In the genomic region with DNA sequence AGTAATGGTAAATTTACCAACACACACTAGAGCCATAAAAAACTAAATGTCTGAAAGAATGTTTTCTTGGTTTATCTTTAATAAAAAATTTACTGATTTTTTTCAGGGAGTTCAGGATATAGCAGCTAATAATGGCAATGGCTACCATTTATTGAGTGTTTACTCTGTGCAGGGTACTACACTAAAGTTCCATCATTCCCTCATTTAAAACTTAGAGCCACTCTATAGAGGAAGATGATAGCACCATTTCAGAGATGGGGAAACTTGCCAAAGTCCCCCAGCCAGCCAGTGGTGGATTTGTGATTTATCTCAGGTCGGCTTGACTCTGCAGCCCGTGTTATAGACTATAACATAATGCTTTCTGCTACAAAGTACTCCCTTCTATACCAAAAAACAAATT, we compare ENCODE assay signal across 28 cellular contexts.
"Had no signal": no experiment of that assay in that cellular context is flagged by ENCODE, and none has a peak within 500 bp of the region (broad histone marks: within the 10 kb centered on the region; RNA-seq: fewer than 3 reads in every experiment).

No MANE protein-coding gene starts in this region.

- H3K4me1 Mint-ChIP-seq: activated CD4-positive, alpha-beta T cell treated with anti-CD3 and anti-CD28 coated beads, Interleukin-2, amount 10 ng/mL, durations not matched to agents 7 days and 5 days; central memory CD8-positive, alpha-beta T cell had no signal

- H3K4me3 Mint-ChIP-seq: activated CD4-positive, alpha-beta T cell treated with anti-CD3 and anti-CD28 coated beads, Interleukin-2, amount 10 ng/mL, durations not matched to agents 7 days and 5 days; activated CD8-positive, alpha-beta T cell treated with anti-CD3 and anti-CD28 coated beads for 36 hours; activated naive CD4-positive, alpha-beta T cell treated with anti-CD3 and anti-CD28 coated beads, Interleukin-2, amount 50 U/mL, for 24 hours; activated naive CD8-positive, alpha-beta T cell treated with anti-CD3 and anti-CD28 coated beads, Interleukin-2, amount 50 U/mL, for 24 hours; central memory CD8-positive, alpha-beta T cell; naive B cell; nephron progenitor cell; T-helper 17 cell had no signal

- H3K27ac Mint-ChIP-seq: activated CD4-positive, alpha-beta T cell treated with anti-CD3 and anti-CD28 coated beads, Interleukin-2, amount 10 ng/mL, durations not matched to agents 7 days and 5 days; activated CD8-positive, alpha-beta T cell treated with anti-CD3 and anti-CD28 coated beads for 36 hours; activated naive CD4-positive, alpha-beta T cell treated with anti-CD3 and anti-CD28 coated beads, Interleukin-2, amount 50 U/mL, for 24 hours; activated naive CD8-positive, alpha-beta T cell treated with anti-CD3 and anti-CD28 coated beads, Interleukin-2, amount 50 U/mL, for 24 hours; activated T-helper 2 cell treated with anti-CD3 and anti-CD28 coated beads, Interferon-gamma antibody, Interleukin-2, Interleukin-4, amounts not matched to agents 10 μg/mL and 5 μg/mL and 100 μg/mL, durations not matched to agents 14 hours and 24 hours and 36 hours; nephron progenitor cell; T-helper 17 cell had no signal

- H3K36me3 ChIP-seq: ovary, right lobe of liver, upper lobe of left lung, vagina had no signal

- H3K27ac ChIP-seq: ovary, right lobe of liver, skin epidermis, upper lobe of left lung, vagina had no signal

- H3K27me3 ChIP-seq: ovary, right lobe of liver, upper lobe of left lung, vagina had no signal

- ATAC-seq: activated CD8-positive, alpha-beta T cell treated with anti-CD3 and anti-CD28 coated beads for 36 hours; activated naive CD8-positive, alpha-beta T cell treated with anti-CD3 and anti-CD28 coated beads, Interleukin-2, amount 50 U/mL, for 24 hours; left lobe of liver; right lobe of liver; stimulated activated naive CD8-positive, alpha-beta T cell treated with anti-CD3 and anti-CD28 coated beads, Interleukin-15, Interleukin-2, amounts not matched to agents 100 U/mL and 50 U/mL, for 24 hours; T-helper 17 cell had no signal

- H3K9me3 ChIP-seq: mucosa of descending colon, ovary, right lobe of liver, upper lobe of left lung, vagina had no signal

- H3K4me1 ChIP-seq: upper lobe of left lung had no signal

- DNase-seq: activated CD4-positive, alpha-beta T cell treated with anti-CD3 and anti-CD28 coated beads, Interleukin-2, amount 10 ng/mL, durations not matched to agents 7 days and 5 days; activated CD4-positive, CD25-positive, alpha-beta regulatory T cell treated with anti-CD3 and anti-CD28 coated beads, Interleukin-2, amount 50 U/mL, for 72 hours; activated CD8-positive, alpha-beta T cell treated with anti-CD3 and anti-CD28 coated beads for 36 hours; activated naive CD8-positive, alpha-beta T cell treated with anti-CD3 and anti-CD28 coated beads, Interleukin-2, amount 50 U/mL, for 24 hours; activated T-cell treated with anti-CD3 and anti-CD28 coated beads, Interleukin-2, amount 50 U/mL, for 48 hours; amygdala; dermis blood vessel endothelial cell; effector CD4-positive, alpha-beta T cell; head of caudate nucleus; kidney glomerular epithelial cell; naive B cell; nephron progenitor cell; ovary; right lobe of liver; stimulated activated CD4-positive, alpha-beta T cell treated with anti-CD3 and anti-CD28 coated beads, Interleukin-12 subunit alpha, Interleukin-12 subunit beta, amount 100 ng/mL, for 4 hours; stimulated activated CD4-positive, alpha-beta T cell treated with anti-CD3 and anti-CD28 coated beads, Interleukin-4, amount 100 ng/mL, for 1 hour; stimulated activated naive CD8-positive, alpha-beta T cell treated with anti-CD3 and anti-CD28 coated beads, Interleukin-15, Interleukin-2, amounts not matched to agents 100 U/mL and 50 U/mL, for 24 hours; T-helper 17 cell; T1000; upper lobe of left lung had no signal

- H3K36me3 Mint-ChIP-seq: activated naive CD4-positive, alpha-beta T cell treated with anti-CD3 and anti-CD28 coated beads, Interleukin-2, amount 50 U/mL, for 24 hours; naive B cell had no signal

- H3K4me3 ChIP-seq: lung, mucosa of descending colon, ovary, right lobe of liver, skin epidermis, upper lobe of left lung, vagina had no signal

- H3K9me3 Mint-ChIP-seq: activated CD4-positive, alpha-beta T cell treated with anti-CD3 and anti-CD28 coated beads, Interleukin-2, amount 10 ng/mL, durations not matched to agents 7 days and 5 days; activated CD8-positive, alpha-beta T cell treated with anti-CD3 and anti-CD28 coated beads for 36 hours; activated naive CD4-positive, alpha-beta T cell treated with anti-CD3 and anti-CD28 coated beads, Interleukin-2, amount 50 U/mL, for 24 hours; activated naive CD8-positive, alpha-beta T cell treated with anti-CD3 and anti-CD28 coated beads, Interleukin-2, amount 50 U/mL, for 24 hours; activated T-helper 2 cell treated with anti-CD3 and anti-CD28 coated beads, Interferon-gamma antibody, Interleukin-2, Interleukin-4, amounts not matched to agents 10 μg/mL and 5 μg/mL and 100 μg/mL, durations not matched to agents 14 hours and 24 hours and 36 hours; central memory CD8-positive, alpha-beta T cell; naive B cell; nephron progenitor cell had no signal
